ENCODE assay signal across 8 cellular contexts in the genomic region with DNA sequence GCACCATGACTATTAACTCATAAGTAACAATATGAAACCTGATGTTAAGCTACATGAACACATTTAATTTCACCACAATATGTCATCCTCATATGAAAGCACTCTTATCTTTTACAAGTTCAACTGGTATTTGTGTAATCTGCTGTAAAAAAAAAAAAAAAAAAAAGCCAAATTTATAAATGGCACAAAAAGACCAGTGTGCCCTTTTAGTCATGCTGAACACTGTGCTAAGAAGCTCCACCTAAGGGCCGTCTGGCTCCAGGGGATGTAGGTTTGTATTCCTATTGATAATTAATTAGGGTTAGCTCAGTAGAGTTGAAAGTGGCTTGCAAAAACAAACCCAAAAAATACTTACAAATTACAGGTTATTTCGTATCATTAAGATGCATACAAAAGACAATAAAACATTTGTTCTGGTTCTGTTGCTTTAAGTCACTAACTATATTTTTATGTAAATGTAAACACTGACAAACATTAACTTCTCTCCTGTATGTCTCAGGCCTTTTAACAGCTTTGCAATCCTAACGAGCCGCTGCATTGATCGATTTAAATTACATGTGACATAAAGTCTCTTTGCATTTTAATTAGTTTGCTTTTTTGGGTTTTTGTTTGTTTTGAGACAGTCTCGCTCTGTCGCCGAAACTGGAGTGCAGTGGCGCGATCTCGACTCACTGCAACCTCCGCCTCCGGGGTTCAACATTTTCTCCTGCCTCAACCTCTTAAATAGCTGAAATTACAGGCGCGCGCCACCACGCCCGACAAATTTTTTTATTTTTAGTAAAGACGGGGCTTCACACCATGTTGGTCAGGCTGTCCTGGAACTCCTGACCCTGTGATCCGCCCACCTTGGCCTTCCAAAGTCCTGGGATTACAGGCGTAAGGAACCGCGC.
DNase-seq lines count a peak whose midpoint lies in the region; ATAC-seq, FAIRE-seq and TF ChIP-seq lines count a peak whose summit lies in the region.

No MANE protein-coding gene starts in this region.

- ATAC-seq in left cardiac atrium (peak in 1 of 2 donors; percentile 1), left ventricle myocardium superior (no peak)

- dilution Hi-C loops in keratinocyte (cut with MboI; ENCODE audit: extremely low pct_ligation_motif_present, low sequenced_read_pairs), result no loop called here

- H3K36me3 ChIP-seq in adipocyte (ENCODE audit: control insufficient read depth, insufficient read depth, low read length, severe bottlenecking) (no peaks in the 10 kb centered on the region), keratinocyte (ENCODE audit: control insufficient read depth in 2 of 2, extremely low read depth in 1 of 2, insufficient read depth in 2 of 2, low read length in 2 of 2) (no peaks in the 10 kb centered on the region)

- H2AFZ ChIP-seq in keratinocyte (ENCODE audit: control insufficient read depth, low read length), result no peak overlapping the region

- H3K9me3 ChIP-seq in adipocyte (ENCODE audit: control insufficient read depth, low read length) (no peaks in the 10 kb centered on the region), keratinocyte (ENCODE audit: control insufficient read depth, low read depth, low read length) (no peaks in the 10 kb centered on the region)

- H3K27me3 ChIP-seq in adipocyte (replicated peaks; ENCODE audit: control insufficient read depth, insufficient read depth, low read length) (no peaks in the 10 kb centered on the region), keratinocyte (ENCODE audit: control insufficient read depth, extremely low read depth, insufficient read depth, low read length) (no peaks in the 10 kb centered on the region)

- H3K4me3 ChIP-seq in adipocyte (ENCODE audit: low read length), result peak overlapping the region; percentile 83
- H3K4me3 ChIP-seq in keratinocyte (ENCODE audit: control insufficient read depth in 2 of 3, extremely low read depth in 1 of 3, insufficient read depth in 2 of 3, low read depth in 1 of 3, low read length in 3 of 3), result peak overlapping the region; percentile 70 to 94 (median 90)

- FAIRE-seq in keratinocyte (lab: Jason Lieb, UNC), result no peak
- FAIRE-seq in urothelium cell line (lab: Jason Lieb, UNC), result no peak

- H3K9me1 ChIP-seq in keratinocyte (ENCODE audit: control insufficient read depth, extremely low read depth, insufficient read depth, low read length), result no peaks in the 10 kb centered on the region

- peak overlapping the region; percentile 96 for H3K27ac ChIP-seq in keratinocyte (ENCODE audit: control insufficient read depth, insufficient read depth, low read length)

- H3K9ac ChIP-seq in adipocyte (ENCODE audit: low read length) (peak overlapping the region; percentile 61), keratinocyte (ENCODE audit: control insufficient read depth, extremely low read depth, insufficient read depth, low read length) (peak overlapping the region; percentile 95)

- DNase-seq in left cardiac atrium, result peak; percentile 44
- DNase-seq in left ventricle myocardium superior, result no peak
- peak; percentile 68 for DNase-seq in NOMO-1 treated with DMSO at 0.1 percent for 48 hours (lab: John Stamatoyannopoulos, UW; ENCODE audit: unreplicated experiment)
- peak; percentile 58 for DNase-seq in adipocyte (ENCODE audit: low read depth)
- DNase-seq in keratinocyte (ENCODE audit: low read depth, low spot score), result no peak
- DNase-seq in stimulated activated naive CD4-positive, alpha-beta T cell treated with Interleukin-2 at 50 U/mL for 16 hours (lab: John Stamatoyannopoulos, UW), result peak; percentile 14
- no peak for DNase-seq in urothelium cell line (ENCODE audit: low spot score)
- no peak for DNase-seq in GOT3 (lab: John Stamatoyannopoulos, UW)

- intact Hi-C loops in left cardiac atrium (cut with DNase I) (no loop called here), left ventricle myocardium superior (cut with micrococcal nuclease) (no loop called here)

- peak overlapping the region; percentile 98 for H3K4me2 ChIP-seq in keratinocyte (ENCODE audit: control insufficient read depth, extremely low read depth, insufficient read depth, low read depth, low read length)

- H4K20me1 ChIP-seq in keratinocyte (ENCODE audit: control insufficient read depth, extremely low read depth, insufficient read depth, low read length), result peaks cover 4% of the 10 kb centered on the region

- H3K79me2 ChIP-seq in keratinocyte (ENCODE audit: control insufficient read depth, insufficient read depth, low read length), result peaks cover 6% of the 10 kb centered on the region

- TF ChIP-seq CTCF in keratinocyte (optimal IDR thresholded peaks at IDR 0.05 in 1 of 3, IDR thresholded peaks at IDR 0.05 in 1 of 3, conservative IDR thresholded peaks at IDR 0.05 in 1 of 3; ENCODE audit: extremely low read depth in 1 of 3, insufficient read depth in 2 of 3, low read length in 3 of 3), result no peak

- H3K4me1 ChIP-seq in adipocyte (ENCODE audit: control insufficient read depth, insufficient read depth, low read length) (peaks cover 42% of the 10 kb centered on the region), keratinocyte (ENCODE audit: control insufficient read depth, extremely low read depth, insufficient read depth, low read length) (peaks cover 21% of the 10 kb centered on the region)

Comparison
In these comparisons a context has a peak if more than half of its experiments do, and no peak if none do; other contexts are left out.
1. DNase-seq: peak in left cardiac atrium (single experiment), NOMO-1 treated with DMSO at 0.1 percent for 48 hours (single experiment), adipocyte (single experiment) and stimulated activated naive CD4-positive, alpha-beta T cell treated with Interleukin-2 at 50 U/mL for 16 hours (single experiment); none in left ventricle myocardium superior (single experiment), keratinocyte (single experiment), urothelium cell line (single experiment) and GOT3 (single experiment).